In genomic region chr10:69459101-69459805, GRCh38 we compare ENCODE assay signal across 20 cellular contexts. TPM values are rescaled to one million over a fixed set of nuclear protein-coding genes. Genes with fewer than 3 reads are reported as not detected.
DNase-seq lines count a peak whose midpoint lies in the region; ATAC-seq and TF ChIP-seq lines count a peak whose summit lies in the region.
"Had no signal": no experiment of that assay in that cellular context is flagged by ENCODE, and none has a peak within 500 bp of the region (broad histone marks: within the 10 kb centered on the region; RNA-seq: fewer than 3 reads in every experiment).

No MANE protein-coding gene starts in this region.

- H3K4me3 ChIP-seq in heart left ventricle = no peak overlapping the region
- no peak overlapping the region for H3K4me3 ChIP-seq in dorsolateral prefrontal cortex
- H3K4me3 ChIP-seq in upper lobe of left lung = no peak overlapping the region
- H3K4me3 ChIP-seq: GM12878, testis had no signal

- intact Hi-C loops in heart left ventricle (cut with DNase I) = no loop called here
- intact Hi-C loops in Right ventricle myocardium superior (cut with DNase I) = no loop called here
- intact Hi-C loops in dorsolateral prefrontal cortex (cut with DNase I) = no loop called here

- no peak for DNase-seq in heart left ventricle
- no peak for DNase-seq in Right ventricle myocardium superior
- no peak for DNase-seq in dorsolateral prefrontal cortex
- DNase-seq in progenitor cell of endocrine pancreas (ENCODE audit: low spot score, unreplicated experiment) = no peak
- no peak for DNase-seq in upper lobe of left lung
- DNase-seq in NCI-H2227 treated with DMSO at 0.1 percent for 48 hours (lab: John Stamatoyannopoulos, UW) = no peak
- no peak for DNase-seq in DMS 273 treated with DMSO at 0.1 percent for 48 hours (lab: John Stamatoyannopoulos, UW)
- DNase-seq: activated CD4-positive, alpha-beta memory T cell treated with anti-CD3 and anti-CD28 coated beads, Interleukin-2, amount 10 ng/mL, durations not matched to agents 7 days and 5 days; activated T-cell treated with anti-CD3 and anti-CD28 coated beads, Interleukin-2, amount 50 U/mL, for 72 hours; NCI-H187; NCI-H510A treated with DMSO at 0.1 percent for 48 hours had no signal

- H3K27me3 Mint-ChIP-seq in progenitor cell of endocrine pancreas = no peaks in the 10 kb centered on the region
- H3K27me3 Mint-ChIP-seq: activated CD4-positive, alpha-beta memory T cell treated with anti-CD3 and anti-CD28 coated beads, Interleukin-2, amount 10 ng/mL, durations not matched to agents 7 days and 5 days had no signal

- H3K9me3 ChIP-seq in heart left ventricle (no peaks in the 10 kb centered on the region), upper lobe of left lung (no peaks in the 10 kb centered on the region)
- H3K9me3 ChIP-seq: testis had no signal

- H3K27ac Mint-ChIP-seq in progenitor cell of endocrine pancreas = peak overlapping the region; percentile 38
- H3K27ac Mint-ChIP-seq: activated CD4-positive, alpha-beta memory T cell treated with anti-CD3 and anti-CD28 coated beads, Interleukin-2, amount 10 ng/mL, durations not matched to agents 7 days and 5 days; activated T-cell treated with anti-CD3 and anti-CD28 coated beads, Interleukin-2, amount 50 U/mL, for 72 hours had no signal

- peak overlapping the region in 9 of 12 donors; percentile 10 to 92 (median 73) for H3K27ac ChIP-seq in heart left ventricle
- H3K27ac ChIP-seq in dorsolateral prefrontal cortex = peak overlapping the region in 44 of 59 donors; percentile 40 to 94 (median 82)
- H3K27ac ChIP-seq in upper lobe of left lung = peak overlapping the region; percentile 63 to 82 (median 76)
- H3K27ac ChIP-seq: epithelial cell of prostate, testis had no signal

- no peaks in the 10 kb centered on the region for H3K36me3 Mint-ChIP-seq in progenitor cell of endocrine pancreas (ENCODE audit: insufficient read depth)

- H3K36me3 ChIP-seq in heart left ventricle (peaks cover 0 to 3% (median 0%) of the 10 kb centered on the region in 9 donors), upper lobe of left lung (no peaks in the 10 kb centered on the region)

- no peaks in the 10 kb centered on the region for H3K9me3 Mint-ChIP-seq in progenitor cell of endocrine pancreas (ENCODE audit: low read depth)
- H3K9me3 Mint-ChIP-seq: activated CD4-positive, alpha-beta memory T cell treated with anti-CD3 and anti-CD28 coated beads, Interleukin-2, amount 10 ng/mL, durations not matched to agents 7 days and 5 days; activated T-cell treated with anti-CD3 and anti-CD28 coated beads, Interleukin-2, amount 50 U/mL, for 72 hours had no signal

- no peak overlapping the region for H3K4me3 Mint-ChIP-seq in progenitor cell of endocrine pancreas (ENCODE audit: low read depth)
- H3K4me3 Mint-ChIP-seq: activated CD4-positive, alpha-beta memory T cell treated with anti-CD3 and anti-CD28 coated beads, Interleukin-2, amount 10 ng/mL, durations not matched to agents 7 days and 5 days; activated T-cell treated with anti-CD3 and anti-CD28 coated beads, Interleukin-2, amount 50 U/mL, for 72 hours had no signal

- TF ChIP-seq POLR2A in heart left ventricle (IDR thresholded peaks at IDR 0.05) = no peak
- TF ChIP-seq POLR2A in upper lobe of left lung (IDR thresholded peaks at IDR 0.05) = no peak

- H3K27me3 ChIP-seq in heart left ventricle (no peaks in the 10 kb centered on the region), dorsolateral prefrontal cortex (no peaks in the 10 kb centered on the region), upper lobe of left lung (no peaks in the 10 kb centered on the region)
- H3K27me3 ChIP-seq: testis had no signal

- WGBS in heart left ventricle, 4 donors = 73 to 97% (median 84%) methylated on average over 9 of the region's 9 CpGs
- 76 to 82% methylated on average over 9 of the region's 9 CpGs for WGBS in upper lobe of left lung, 2 donors

- H3K4me1 ChIP-seq in heart left ventricle = peaks cover 4 to 57% (median 39%) of the 10 kb centered on the region in 12 donors
- peaks cover 34 to 66% (median 49%) of the 10 kb centered on the region in 4 donors for H3K4me1 ChIP-seq in upper lobe of left lung
- H3K4me1 ChIP-seq: testis had no signal

- TF ChIP-seq CTCF in heart left ventricle (IDR thresholded peaks at IDR 0.05) (no peak), dorsolateral prefrontal cortex (IDR thresholded peaks at IDR 0.05 in 54 of 56, conservative IDR thresholded peaks at IDR 0.05 in 2 of 56; ENCODE audit: low read depth in 1 of 56, partially characterized antibody in 56 of 56) (no peak), progenitor cell of endocrine pancreas (IDR thresholded peaks at IDR 0.05; ENCODE audit: unreplicated experiment) (no peak), upper lobe of left lung (IDR thresholded peaks at IDR 0.05) (no peak)

- TF ChIP-seq EP300 in upper lobe of left lung (IDR thresholded peaks at IDR 0.05) = no peak

- no peak for ATAC-seq in heart left ventricle
- ATAC-seq in Right ventricle myocardium superior (ENCODE audit: poor library complexity) = no peak
- no peak for ATAC-seq in upper lobe of left lung (ENCODE audit: low FRiP score in 2 of 2)
- no peak for ATAC-seq in GM18517 (IDR thresholded peaks at IDR 0.05; ENCODE audit: unreplicated experiment)
- ATAC-seq: activated T-cell treated with anti-CD3 and anti-CD28 coated beads, Interleukin-2, amount 50 U/mL, for 72 hours; SK-N-SH treated with all-trans-retinoic acid at 6 μM for 48 hours had no signal

- peaks cover 9% of the 10 kb centered on the region for H3K4me1 Mint-ChIP-seq in progenitor cell of endocrine pancreas (ENCODE audit: low read depth)

RNA-seq across cellular contexts. Expression of gene TSPAN15, which starts 8.0 kb away (rescaled TPM):
- total RNA-seq in heart left ventricle = 10 to 100 TPM in 6 of 9 donors, 1 to 10 TPM in 3; 4.5 to 20.2 (median 11.1) TPM
- polyA plus RNA-seq in heart left ventricle = 10 to 100 TPM; 10.5 to 12.5 TPM
- 9.5 TPM for total RNA-seq in Right ventricle myocardium superior
- total RNA-seq in dorsolateral prefrontal cortex = 100 to 1,000 TPM in 10 of 120 experiments, 10 to 100 TPM in 109, 1 to 10 TPM in 1; 8.7 to 188 (median 44.2) TPM
- 14.7 and 17.9 TPM in 2 replicates for total RNA-seq in progenitor cell of endocrine pancreas
- 10 to 100 TPM; 19.9 to 69.5 (median 63.0) TPM for total RNA-seq in upper lobe of left lung
- total RNA-seq: H4 had no signal

RNA-seq across cellular contexts. Expression of gene TACR2, which starts 42.5 kb away (rescaled TPM):
- total RNA-seq in heart left ventricle (under 1 TPM in 4 of 9 donors, not detected in 5; 0.22 to 0.39 (median 0.29) TPM), Right ventricle myocardium superior (0.24 TPM), dorsolateral prefrontal cortex (1 to 10 TPM in 27 of 120 experiments, under 1 TPM in 86, not detected in 7; 0.20 to 2.4 (median 0.75) TPM), progenitor cell of endocrine pancreas (not detected in 2 replicates), upper lobe of left lung (1 to 10 TPM in 2 of 6 donors, under 1 TPM in 1, not detected in 3; 0.94 to 1.4 (median 1.2) TPM)
- under 1 TPM; 0.11 to 0.15 TPM for polyA plus RNA-seq in heart left ventricle
- total RNA-seq: activated CD4-positive, alpha-beta memory T cell treated with anti-CD3 and anti-CD28 coated beads, Interleukin-2, amount 10 ng/mL, durations not matched to agents 7 days and 5 days; activated T-cell treated with anti-CD3 and anti-CD28 coated beads, Interleukin-2, amount 50 U/mL, for 72 hours; GM12878; H4; HT1080; OCI-LY7; osteocyte had no signal
